9 cellular contexts compared by ENCODE assay signal in the genomic region with DNA sequence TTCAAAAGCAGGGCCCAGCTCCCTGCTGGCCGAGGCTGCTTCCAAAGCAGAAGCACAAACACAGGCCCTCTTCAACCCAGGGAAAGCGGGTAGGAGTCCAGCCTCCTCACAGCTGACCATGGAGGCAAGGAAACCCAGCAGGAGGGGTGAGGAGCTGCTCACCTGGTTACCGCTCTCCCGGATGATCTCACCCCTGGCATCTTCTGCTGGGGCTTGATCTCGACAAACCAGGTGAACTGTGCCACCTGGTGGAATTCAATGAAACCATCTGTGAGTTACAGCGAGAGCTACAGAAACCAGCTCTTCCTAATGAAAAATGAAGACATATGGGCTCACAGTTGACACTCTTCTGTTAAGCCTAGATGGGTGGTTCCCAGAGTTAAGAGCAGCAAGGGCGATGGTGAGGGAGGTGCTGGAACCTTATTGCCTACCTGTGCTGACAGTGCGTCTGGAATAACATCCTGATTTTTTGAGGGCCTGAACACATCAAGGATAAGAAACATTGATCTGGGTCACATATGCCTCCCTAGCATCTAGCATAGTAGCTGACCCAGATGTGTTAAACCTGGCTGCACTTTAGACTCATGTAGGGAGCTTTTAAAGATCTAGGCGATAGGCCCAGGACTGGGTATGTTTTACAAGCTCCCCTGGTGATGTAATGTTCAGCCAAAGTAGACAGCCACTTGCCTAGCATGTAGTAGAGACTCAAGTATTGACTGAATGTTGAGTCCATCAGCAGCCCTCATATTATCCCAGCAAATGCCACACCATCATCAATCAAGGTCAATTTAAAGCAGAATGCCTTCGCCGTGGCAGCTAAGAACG. TPM values are rescaled to one million over a fixed set of nuclear protein-coding genes. Genes with fewer than 3 reads are reported as not detected.
A peak's percentile ranks its signal among the peaks of the same experiment; 100 is the strongest.
DNase-seq lines count a peak whose midpoint lies in the region; ATAC-seq, FAIRE-seq and TF ChIP-seq lines count a peak whose summit lies in the region.
"Had no signal": no experiment of that assay in that cellular context is flagged by ENCODE, and none has a peak within 500 bp of the region (broad histone marks: within the 10 kb centered on the region; RNA-seq: fewer than 3 reads in every experiment).

No MANE protein-coding gene starts in this region.

- peaks cover 13 to 28% of the 10 kb centered on the region in 2 donors for H3K4me1 ChIP-seq in adrenal gland (replicated peaks in 1 of 2)

- no peaks in the 10 kb centered on the region for H3K36me3 ChIP-seq in adrenal gland (replicated peaks in 1 of 2)

- TF ChIP-seq CTCF in D721Med (IDR thresholded peaks at IDR 0.05; ENCODE audit: insufficient read depth, missing control alignments) (peak; percentile 69), adrenal gland (IDR thresholded peaks at IDR 0.05) (peak; percentile 15 to 58 (median 48))

- H3K27me3 ChIP-seq in adrenal gland: no peaks in the 10 kb centered on the region

- WGBS in adrenal gland, 4 donors: 68 to 77% (median 75%) methylated on average over 8 to 12 of the region's 12 CpGs

- H3K27ac ChIP-seq in adrenal gland: peak overlapping the region in 1 of 5 donors; percentile 27
- H3K27ac ChIP-seq: SK-N-MC had no signal

- DNase-seq in D721Med (ENCODE audit: insufficient read length, low spot score) (peak; percentile 46), M059J (ENCODE audit: low read depth) (peak; percentile 68), RPMI7951 (ENCODE audit: low read depth) (peak; percentile 32), adrenal gland (peak in 6 of 7 donors; percentile 41 to 87 (median 55)), iPS-NIHi7 (ENCODE audit: extremely low spot score) (peak; percentile 77)
- DNase-seq in stimulated activated CD4-positive, alpha-beta T cell treated with anti-CD3 and anti-CD28 coated beads, TNF-alpha, amount 100 ng/mL, for 1 hour (ENCODE audit: low read depth in 3 of 3, low spot score in 1 of 3): peak in 2 of 3 donors; percentile 33 to 37

- no peak overlapping the region for H3K4me3 ChIP-seq in adrenal gland
- H3K4me3 ChIP-seq: SK-N-MC had no signal

- H3K9me3 ChIP-seq in adrenal gland (replicated peaks in 1 of 3): no peaks in the 10 kb centered on the region

- ATAC-seq in GM19467 (IDR thresholded peaks at IDR 0.05; ENCODE audit: unreplicated experiment): peak; percentile 40
- no peak for ATAC-seq in HG03039 (IDR thresholded peaks at IDR 0.05; ENCODE audit: unreplicated experiment)

- no peak for TF ChIP-seq POLR2A in adrenal gland (IDR thresholded peaks at IDR 0.05)

- intact Hi-C loops in adrenal gland (cut with DNase I): no loop called here

- peak; percentile 61 for FAIRE-seq in D721Med (lab: Jason Lieb, UNC)

RNA-seq across cellular contexts. Expression of a gene that starts 6.1 kb away (rescaled TPM):
- 2.1 and 2.2 TPM in 2 replicates for total RNA-seq in M059J (2014; rRNA removed; shearing (Covaris generic))
- 2.8 and 3.6 TPM in 2 replicates for total RNA-seq in RPMI7951 (2014; rRNA removed; shearing (Covaris generic))
- 10 to 100 TPM in 4 of 8 donors, 1 to 10 TPM in 4; 4.3 to 16.6 (median 10.1) TPM for total RNA-seq in adrenal gland
- polyA plus RNA-seq in adrenal gland: 10 to 100 TPM; 12.1 to 33.9 (median 28.6) TPM

RNA-seq across cellular contexts. Expression of a gene that starts 47.1 kb away (rescaled TPM):
- total RNA-seq in M059J (2014; rRNA removed; shearing (Covaris generic)): not detected in 2 replicates
- total RNA-seq in RPMI7951 (2014; rRNA removed; shearing (Covaris generic)): not detected in 2 replicates
- not detected for total RNA-seq in adrenal gland
- polyA plus RNA-seq in adrenal gland: under 1 TPM in 2 of 3 donors, not detected in 1; 0.03 to 0.05 TPM
